1 cellular context compared by ENCODE assay signal in the genomic region with DNA sequence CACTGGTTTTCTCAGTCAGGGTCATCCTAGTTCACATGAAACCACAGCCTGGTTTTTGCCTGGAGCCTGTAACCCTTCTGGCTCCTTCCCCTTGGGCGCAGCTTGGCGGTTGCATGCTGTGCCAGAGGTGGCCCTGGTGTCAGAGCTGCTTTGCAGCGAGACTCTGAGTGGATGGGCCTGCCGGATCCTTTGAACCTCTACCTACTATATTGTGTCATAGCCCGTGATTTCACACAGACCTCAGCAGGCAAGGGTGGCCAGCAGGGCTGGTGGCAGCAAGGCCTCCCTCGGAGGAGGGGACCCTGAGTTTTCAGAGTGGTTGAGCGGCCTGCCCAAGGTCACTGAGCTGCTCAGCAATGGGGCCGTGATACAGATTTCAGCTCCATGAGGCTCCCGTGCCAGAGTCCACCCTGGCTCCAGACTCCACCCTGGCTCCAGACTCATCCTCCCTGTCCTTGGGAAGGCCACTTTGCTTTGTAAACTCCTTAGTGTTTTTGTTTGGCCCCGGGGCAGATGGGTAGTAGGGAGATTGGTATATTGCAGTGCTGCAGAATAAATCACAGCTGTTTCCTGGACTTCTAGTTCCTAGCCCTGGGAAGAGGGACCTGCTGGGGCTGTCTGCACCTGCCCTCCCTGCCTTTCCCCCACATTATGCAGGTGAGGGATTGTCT.
TF ChIP-seq lines count a peak whose summit lies in the region.

No MANE protein-coding gene starts in this region.

TF ChIP-seq in GM23338, 12 proteins besides CTCF, POLR2A, EP300 and RAD21 (continued from another document):
- TF ChIP-seq STAT1 (IDR thresholded peaks at IDR 0.05; ENCODE audit: unreplicated experiment): no peak
- TF ChIP-seq ZNF114 (CRISPR knock-in tag; IDR thresholded peaks at IDR 0.05): no peak
- no peak for TF ChIP-seq POLR2AphosphoS5 (IDR thresholded peaks at IDR 0.05; ENCODE audit: low read depth)
- no peak for TF ChIP-seq EZH2phosphoT487 (IDR thresholded peaks at IDR 0.05; ENCODE audit: unreplicated experiment)
- TF ChIP-seq, protein P1, sequence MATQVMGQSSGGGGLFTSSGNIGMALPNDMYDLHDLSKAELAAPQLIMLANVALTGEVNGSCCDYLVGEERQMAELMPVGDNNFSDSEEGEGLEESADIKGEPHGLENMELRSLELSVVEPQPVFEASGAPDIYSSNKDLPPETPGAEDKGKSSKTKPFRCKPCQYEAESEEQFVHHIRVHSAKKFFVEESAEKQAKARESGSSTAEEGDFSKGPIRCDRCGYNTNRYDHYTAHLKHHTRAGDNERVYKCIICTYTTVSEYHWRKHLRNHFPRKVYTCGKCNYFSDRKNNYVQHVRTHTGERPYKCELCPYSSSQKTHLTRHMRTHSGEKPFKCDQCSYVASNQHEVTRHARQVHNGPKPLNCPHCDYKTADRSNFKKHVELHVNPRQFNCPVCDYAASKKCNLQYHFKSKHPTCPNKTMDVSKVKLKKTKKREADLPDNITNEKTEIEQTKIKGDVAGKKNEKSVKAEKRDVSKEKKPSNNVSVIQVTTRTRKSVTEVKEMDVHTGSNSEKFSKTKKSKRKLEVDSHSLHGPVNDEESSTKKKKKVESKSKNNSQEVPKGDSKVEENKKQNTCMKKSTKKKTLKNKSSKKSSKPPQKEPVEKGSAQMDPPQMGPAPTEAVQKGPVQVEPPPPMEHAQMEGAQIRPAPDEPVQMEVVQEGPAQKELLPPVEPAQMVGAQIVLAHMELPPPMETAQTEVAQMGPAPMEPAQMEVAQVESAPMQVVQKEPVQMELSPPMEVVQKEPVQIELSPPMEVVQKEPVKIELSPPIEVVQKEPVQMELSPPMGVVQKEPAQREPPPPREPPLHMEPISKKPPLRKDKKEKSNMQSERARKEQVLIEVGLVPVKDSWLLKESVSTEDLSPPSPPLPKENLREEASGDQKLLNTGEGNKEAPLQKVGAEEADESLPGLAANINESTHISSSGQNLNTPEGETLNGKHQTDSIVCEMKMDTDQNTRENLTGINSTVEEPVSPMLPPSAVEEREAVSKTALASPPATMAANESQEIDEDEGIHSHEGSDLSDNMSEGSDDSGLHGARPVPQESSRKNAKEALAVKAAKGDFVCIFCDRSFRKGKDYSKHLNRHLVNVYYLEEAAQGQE (IDR thresholded peaks at IDR 0.05; ENCODE audit: unreplicated experiment): no peak
- TF ChIP-seq CREB1 (CRISPR knock-in tag; IDR thresholded peaks at IDR 0.05; ENCODE audit: low read depth): no peak
- TF ChIP-seq JUNB (IDR thresholded peaks at IDR 0.05; ENCODE audit: unreplicated experiment): no peak
- TF ChIP-seq ETS1 (IDR thresholded peaks at IDR 0.05): no peak
- no peak for TF ChIP-seq ZNF331 (CRISPR knock-in tag; IDR thresholded peaks at IDR 0.05; ENCODE audit: low read depth)
